Comparison of ENCODE assay signal across 19 cellular contexts in the genomic region with DNA sequence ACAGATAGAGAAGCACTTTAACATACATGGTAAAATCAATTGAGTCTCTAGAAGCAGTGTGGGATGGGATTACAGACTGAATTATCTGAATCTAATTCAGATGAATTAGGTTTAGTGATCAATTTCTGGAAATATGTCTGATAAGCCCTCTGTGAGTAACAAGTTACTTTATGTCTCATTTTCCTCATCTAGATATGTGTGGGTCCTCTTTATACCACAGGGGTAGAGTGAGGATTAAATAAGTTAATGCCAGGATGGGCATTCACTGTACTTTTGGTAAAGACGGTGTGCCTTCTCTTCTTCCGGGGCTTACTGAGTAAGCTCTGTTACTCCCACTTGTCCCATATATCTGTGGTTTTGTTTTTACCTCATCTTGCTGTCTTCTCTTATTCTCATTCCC.
"Had no signal": no experiment of that assay in that cellular context is flagged by ENCODE, and none has a peak within 500 bp of the region (broad histone marks: within the 10 kb centered on the region; RNA-seq: fewer than 3 reads in every experiment).

No MANE protein-coding gene starts in this region.

- H3K4me1 Mint-ChIP-seq: immature natural killer cell had no signal

- H3K27ac Mint-ChIP-seq: immature natural killer cell, mesothelial cell of epicardium had no signal

- H3K36me3 Mint-ChIP-seq: immature natural killer cell, mesothelial cell of epicardium had no signal

- H3K9me3 Mint-ChIP-seq: mesothelial cell of epicardium had no signal

- H3K4me3 Mint-ChIP-seq: immature natural killer cell, mesothelial cell of epicardium had no signal

- DNase-seq: dermis blood vessel endothelial cell; dorsolateral prefrontal cortex; effector CD4-positive, alpha-beta T cell; effector memory CD4-positive, alpha-beta T cell; foreskin keratinocyte; heart left ventricle; hypothalamus; immature natural killer cell; islet precursor cell; kidney; kidney glomerular epithelial cell; left cardiac atrium; left lung; left ventricle myocardium superior; lower lobe of right lung; mesenchymal stem cell; mucosa of descending colon had no signal

- ATAC-seq: foreskin keratinocyte, gastroesophageal sphincter, left cardiac atrium, left lung, lower lobe of right lung, mucosa of descending colon had no signal
